19 cellular contexts compared by ENCODE assay signal in the genomic region with DNA sequence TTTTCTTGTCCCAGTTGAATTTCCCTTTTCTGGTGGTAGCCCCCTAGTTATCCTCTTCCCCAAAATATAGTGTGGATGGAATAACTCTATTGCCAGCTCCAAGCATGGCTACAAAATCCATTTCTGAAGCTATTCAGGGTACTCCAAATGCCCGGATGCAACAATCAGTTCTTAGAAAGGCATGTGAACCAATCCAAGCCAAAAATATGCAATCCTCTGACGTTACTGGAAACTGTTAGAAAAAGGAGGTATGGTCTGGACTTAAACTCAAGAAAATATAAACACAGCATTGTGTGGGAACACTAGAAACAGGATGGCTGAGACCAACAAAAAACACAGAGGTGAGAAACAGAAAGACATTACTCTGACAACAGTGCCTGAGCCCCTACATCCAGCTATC.
DNase-seq lines count a peak whose midpoint lies in the region; ATAC-seq and TF ChIP-seq lines count a peak whose summit lies in the region.
"Had no signal": no experiment of that assay in that cellular context is flagged by ENCODE, and none has a peak within 500 bp of the region (broad histone marks: within the 10 kb centered on the region; RNA-seq: fewer than 3 reads in every experiment).

No MANE protein-coding gene starts in this region.

- no peaks in the 10 kb centered on the region for H3K27me3 Mint-ChIP-seq in chondrocyte (ENCODE audit: low read depth)
- H3K27me3 Mint-ChIP-seq: CD4-positive, alpha-beta T cell had no signal

- TF ChIP-seq CTCF in AG10803 (conservative IDR thresholded peaks at IDR 0.05; ENCODE audit: low read length) (no peak), astrocyte of the spinal cord (IDR thresholded peaks at IDR 0.05; ENCODE audit: low read depth, low read length) (no peak), fibroblast of the aortic adventitia (IDR thresholded peaks at IDR 0.05; ENCODE audit: insufficient read depth, low read length) (no peak), heart right ventricle (IDR thresholded peaks at IDR 0.05) (no peak), stomach (IDR thresholded peaks at IDR 0.05) (no peak), chondrocyte (IDR thresholded peaks at IDR 0.05) (no peak)

- no peaks in the 10 kb centered on the region for H3K36me3 Mint-ChIP-seq in chondrocyte (ENCODE audit: low read depth)

- in situ Hi-C loops in astrocyte of the spinal cord (cut with HindIII; ENCODE audit: low sequenced_read_pairs), result no loop called here

- no peaks in the 10 kb centered on the region for H3K9me3 Mint-ChIP-seq in chondrocyte (ENCODE audit: low read depth)
- H3K9me3 Mint-ChIP-seq: CD4-positive, alpha-beta T cell had no signal

- no peaks in the 10 kb centered on the region for H3K4me1 Mint-ChIP-seq in chondrocyte (ENCODE audit: low read depth)

- no peaks in the 10 kb centered on the region for H3K36me3 ChIP-seq in heart right ventricle
- H3K36me3 ChIP-seq in stomach, result no peaks in the 10 kb centered on the region

- ATAC-seq in heart right ventricle, result no peak
- ATAC-seq: Panc1 had no signal

- intact Hi-C loops in heart right ventricle (cut with DNase I), result no loop called here
- intact Hi-C loops in stomach (cut with DNase I; ENCODE audit: low total_unique reads), result no loop called here

- no peak for TF ChIP-seq POLR2A in stomach (IDR thresholded peaks at IDR 0.05)

- H3K27me3 ChIP-seq in heart right ventricle (peaks cover 0 to 6% (median 0%) of the 10 kb centered on the region in 7 donors), stomach (no peaks in the 10 kb centered on the region)

- H3K27ac ChIP-seq in heart right ventricle (no peak overlapping the region), stomach (no peak overlapping the region)

- TF ChIP-seq EP300 in stomach (IDR thresholded peaks at IDR 0.05), result no peak

- no peak overlapping the region for H3K27ac Mint-ChIP-seq in chondrocyte (ENCODE audit: unreplicated experiment)
- H3K27ac Mint-ChIP-seq: CD4-positive, alpha-beta T cell had no signal

- H3K4me3 Mint-ChIP-seq in chondrocyte (ENCODE audit: unreplicated experiment), result no peak overlapping the region
- H3K4me3 Mint-ChIP-seq: CD4-positive, alpha-beta T cell had no signal

- H3K4me3 ChIP-seq in AG10803 (ENCODE audit: low read length), result no peak overlapping the region
- H3K4me3 ChIP-seq in astrocyte of the spinal cord (ENCODE audit: low read depth, low read length), result no peak overlapping the region
- no peak overlapping the region for H3K4me3 ChIP-seq in fibroblast of the aortic adventitia (ENCODE audit: low read depth, low read length)
- no peak overlapping the region for H3K4me3 ChIP-seq in heart right ventricle
- H3K4me3 ChIP-seq in stomach, result no peak overlapping the region

- DNase-seq in AG10803 (ENCODE audit: low read depth) (peak; percentile 25), astrocyte of the spinal cord (ENCODE audit: low read depth, low spot score) (peak; percentile 16), fibroblast of the aortic adventitia (ENCODE audit: low read depth) (peak; percentile 52), renal cortical epithelial cell (ENCODE audit: low read depth) (peak; percentile 26), heart right ventricle (no peak), stomach (no peak), chondrocyte (ENCODE audit: low spot score) (no peak)
- no peak for DNase-seq in activated effector memory CD4-positive, alpha-beta T cell treated with anti-CD3 and anti-CD28 coated beads, Interleukin-2, amount 50 U/mL, for 16 hours
- DNase-seq: 8988T; Caco-2; CD4-positive, alpha-beta T cell; DMS153; GF-D8; NCI-H1092 treated with DMSO at 0.1 percent for 48 hours; NCI-H146; NCI-H2029 treated with DMSO at 0.1 percent for 48 hours; NCI-H2171 treated with DMSO at 0.1 percent for 48 hours; NCI-H446 treated with DMSO at 0.1 percent for 48 hours had no signal

- no peaks in the 10 kb centered on the region for H3K9me3 ChIP-seq in heart right ventricle
- H3K9me3 ChIP-seq in stomach, result no peaks in the 10 kb centered on the region
- H3K9me3 ChIP-seq: Caco-2 had no signal

- H3K4me1 ChIP-seq in heart right ventricle, result peaks cover 0 to 7% (median 0%) of the 10 kb centered on the region in 9 donors
- no peaks in the 10 kb centered on the region for H3K4me1 ChIP-seq in stomach
- H3K4me1 ChIP-seq: Caco-2 had no signal

- WGBS in heart right ventricle, 2 donors, result 27 to 48% methylated on average over 2 of the region's 2 CpGs
- 41 to 50% (median 45%) methylated on average over 2 of the region's 2 CpGs for WGBS in stomach, 5 donors

Comparison
In these comparisons a context has a peak if more than half of its experiments do, and no peak if none do; other contexts are left out.
1. DNase-seq: peak in AG10803 (single experiment), astrocyte of the spinal cord (single experiment), fibroblast of the aortic adventitia (single experiment) and renal cortical epithelial cell (single experiment); none in heart right ventricle (0 of 2), activated effector memory CD4-positive, alpha-beta T cell treated with anti-CD3 and anti-CD28 coated beads, Interleukin-2, amount 50 U/mL, for 16 hours (single experiment), stomach (single experiment) and chondrocyte (single experiment).